8 cellular contexts compared by ENCODE assay signal in the genomic region with DNA sequence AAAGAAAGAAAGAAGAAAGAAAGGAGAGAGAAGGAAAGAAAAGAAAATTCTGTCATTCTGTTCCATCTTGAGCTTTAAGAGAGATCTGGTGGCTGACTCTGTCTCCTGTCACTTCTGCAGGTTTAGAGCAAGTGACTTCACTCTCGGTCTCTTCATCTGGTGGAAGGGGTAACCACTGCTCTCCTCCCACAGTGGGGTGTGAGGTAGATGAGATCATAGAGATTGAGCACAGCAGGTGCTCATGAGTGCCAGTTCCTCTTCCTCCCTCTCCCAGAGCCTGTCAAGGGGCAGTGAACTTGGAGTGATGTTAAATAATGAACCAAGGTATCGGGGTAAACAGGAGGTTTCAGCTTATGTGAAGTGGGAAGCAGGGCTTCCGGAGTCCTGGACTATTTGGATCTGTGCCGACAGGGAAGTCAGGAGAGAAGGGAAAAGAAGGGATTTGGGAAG. TPM values are rescaled to one million over a fixed set of nuclear protein-coding genes. Genes with fewer than 3 reads are reported as not detected.
A peak's percentile ranks its signal among the peaks of the same experiment; 100 is the strongest.
DNase-seq lines count a peak whose midpoint lies in the region; ATAC-seq, FAIRE-seq and TF ChIP-seq lines count a peak whose summit lies in the region.

No MANE protein-coding gene starts in this region.

- TF ChIP-seq POLR2A in GM12891 (IDR thresholded peaks at IDR 0.05; ENCODE audit: low read depth, low read length) = no peak

- H3K4me3 ChIP-seq in lower lobe of right lung = no peak overlapping the region

- no peaks in the 10 kb centered on the region for H3K27me3 ChIP-seq in lower lobe of right lung (ENCODE audit: low read depth)

- H3K4me1 ChIP-seq in lower lobe of right lung = peaks cover 20% of the 10 kb centered on the region

- peak; percentile 51 for FAIRE-seq in GM12891 (lab: Jason Lieb, UNC)

- in situ Hi-C loops in ACHN (cut with HindIII; ENCODE audit: low pct_ligation_motif_present, low pct_unique_long_range_greater_than_20kb, low sequenced_read_pairs) = no loop called here

- no peaks in the 10 kb centered on the region for H3K36me3 ChIP-seq in lower lobe of right lung

- H3K9me3 ChIP-seq in lower lobe of right lung = no peaks in the 10 kb centered on the region

- no peak overlapping the region for H3K27ac ChIP-seq in lower lobe of right lung

- DNase-seq in GM12891 (ENCODE audit: insufficient read length, low spot score) (peak; percentile 73), NCI-H1436 (lab: John Stamatoyannopoulos, UW) (peak; percentile 46), lower lobe of right lung (no peak), hippocampal formation (lab: John Stamatoyannopoulos, UW) (no peak), ACHN (no peak), occipital lobe (lab: John Stamatoyannopoulos, UW) (no peak)
- peak; percentile 22 to 48 for DNase-seq in activated CD4-positive, alpha-beta T cell treated with anti-CD3 and anti-CD28 coated beads, Interleukin-2, amount 50 U/mL, for 48 hours

- no peak for TF ChIP-seq CTCF in lower lobe of right lung (IDR thresholded peaks at IDR 0.05)

- intact Hi-C loops in lower lobe of right lung (cut with DNase I) = no loop called here

- ATAC-seq in HG02610 (IDR thresholded peaks at IDR 0.05; ENCODE audit: unreplicated experiment) (peak; percentile 81), lower lobe of right lung (peak; percentile 46 to 49)

TF ChIP-seq in GM12891, 5 proteins besides CTCF, POLR2A, EP300 and RAD21:
- TF ChIP-seq POLR2AphosphoS5 (IDR thresholded peaks at IDR 0.05; ENCODE audit: low read depth, low read length) (no peak), TAF1 (IDR thresholded peaks at IDR 0.05; ENCODE audit: low read depth, low read length) (no peak), SPI1 (IDR thresholded peaks at IDR 0.05; ENCODE audit: low read depth, low read length) (peak; percentile 94), POU2F2 (IDR thresholded peaks at IDR 0.05; ENCODE audit: low read depth, low read length) (no peak), PAX5 (IDR thresholded peaks at IDR 0.05; ENCODE audit: insufficient read depth, low read length, severe bottlenecking) (no peak)

RNA-seq across cellular contexts. Expression of gene BEAN1, which starts 47.7 kb away (rescaled TPM):
- not detected for polyA plus RNA-seq in GM12891 (2012; ENCODE audit: low read depth, missing spikeins)
- total RNA-seq in lower lobe of right lung = 0.15 TPM
- total RNA-seq in occipital lobe = 4.1 TPM

Comparison
In these comparisons a context has a peak if more than half of its experiments do, and no peak if none do; other contexts are left out.
1. DNase-seq: peak in GM12891 (single experiment), NCI-H1436 (single experiment) and activated CD4-positive, alpha-beta T cell treated with anti-CD3 and anti-CD28 coated beads, Interleukin-2, amount 50 U/mL, for 48 hours (2 of 2); none in lower lobe of right lung (single experiment), hippocampal formation (0 of 2), ACHN (single experiment) and occipital lobe (single experiment).